9 cellular contexts compared by ENCODE assay signal in genomic region chr2:239265681-239266435, GRCh38.
DNase-seq lines count a peak whose midpoint lies in the region; ATAC-seq, FAIRE-seq and TF ChIP-seq lines count a peak whose summit lies in the region.
"Had no signal": no experiment of that assay in that cellular context is flagged by ENCODE, and none has a peak within 500 bp of the region (broad histone marks: within the 10 kb centered on the region; RNA-seq: fewer than 3 reads in every experiment).

No MANE protein-coding gene starts in this region.

- no peak overlapping the region for H2BK120ac ChIP-seq in H1 (replicated peaks; ENCODE audit: low read depth, low read length)

- peaks cover 26% of the 10 kb centered on the region for H3K79me1 ChIP-seq in H1 (ENCODE audit: low read depth, low read length)

- TF ChIP-seq RAD21 in H1 (IDR thresholded peaks at IDR 0.05 in 1 of 2, conservative IDR thresholded peaks at IDR 0.05 in 1 of 2; ENCODE audit: low read depth in 2 of 2, low read length in 2 of 2) = no peak

- no peak overlapping the region for H3K23ac ChIP-seq in H1 (ENCODE audit: insufficient read length)

- no peak overlapping the region for H3K4me2 ChIP-seq in H1 (ENCODE audit: insufficient read depth in 1 of 2, low read depth in 2 of 2, low read length in 2 of 2)

- no peak overlapping the region for H2AFZ ChIP-seq in H1 (ENCODE audit: low read length)

- POLR2A ChIA-PET in MCF 10A (lab: Yijun Ruan, JAX) = interaction anchor here (1.4 kb wide), 1 partner anchor 9 kb away, joined by 3 read pairs; no protein-coding TSS in a partner anchor
- POLR2A ChIA-PET in H1 (lab: Charles Lee; ENCODE audit: partially characterized antibody) = no interaction called here

- intact Hi-C loops in breast epithelium (cut with DNase I; ENCODE audit: low total_unique reads) = no loop called here
- intact Hi-C loops in MCF 10A (cut with micrococcal nuclease) = loop anchor here (2.0 to 10.0 kb wide), 2 partner anchors 135 to 399 kb away; partner anchors contain the start of gene HDAC4
- intact Hi-C loops in natural killer cell (cut with micrococcal nuclease) = loop anchor here (2.0 to 10.0 kb wide), 7 partner anchors 23 to 359 kb away; no protein-coding TSS in a partner anchor

- H3K27ac Mint-ChIP-seq in MCF 10A (ENCODE audit: low read depth, unreplicated experiment) (no peak overlapping the region), natural killer cell (peak overlapping the region; percentile 99)

- H2BK12ac ChIP-seq in H1 (ENCODE audit: low read depth, low read length) = no peak overlapping the region

- H3K4me1 ChIP-seq in breast epithelium (peaks cover 12 to 32% of the 10 kb centered on the region in 2 donors), H1 (replicated peaks in 1 of 4; ENCODE audit: control insufficient read depth in 3 of 4, insufficient read depth in 4 of 4, low read length in 3 of 4) (peaks cover 0 to 22% (median 13%) of the 10 kb centered on the region in 4 experiments; a peak in 5 of 7 replicates)

- H3K9me3 Mint-ChIP-seq in MCF 10A (ENCODE audit: unreplicated experiment) (no peaks in the 10 kb centered on the region), natural killer cell (no peaks in the 10 kb centered on the region)

- no peak overlapping the region for H3K56ac ChIP-seq in H1 (replicated peaks; ENCODE audit: insufficient read length, low read depth, low read length)

- H4K91ac ChIP-seq in H1 (replicated peaks; ENCODE audit: insufficient read length, low read length) = no peak overlapping the region

- no peak overlapping the region; the same call in 1 of the 2 replicates for H2BK15ac ChIP-seq in H1 (ENCODE audit: low read length)

- TF ChIP-seq CTCF in breast epithelium (IDR thresholded peaks at IDR 0.05) = no peak
- no peak for TF ChIP-seq CTCF in MCF 10A (IDR thresholded peaks at IDR 0.05; ENCODE audit: unreplicated experiment)
- TF ChIP-seq CTCF in H1 (IDR thresholded peaks at IDR 0.05; ENCODE audit: control extremely low read depth in 1 of 3, insufficient read depth in 1 of 3, low read depth in 1 of 3, low read length in 3 of 3) = no peak
- TF ChIP-seq CTCF in natural killer cell (IDR thresholded peaks at IDR 0.05) = no peak

- no peaks in the 10 kb centered on the region for H3K27me3 Mint-ChIP-seq in MCF 10A (ENCODE audit: insufficient read depth, unreplicated experiment)
- H3K27me3 Mint-ChIP-seq in natural killer cell (ENCODE audit: low read depth in 2 of 2) = no peaks in the 10 kb centered on the region

- DNase-seq in breast epithelium (ENCODE audit: low spot score in 2 of 2) (peak in 1 of 2 donors; percentile 15), MCF 10A (ENCODE audit: unreplicated experiment) (no peak), H1 (ENCODE audit: low read depth in 1 of 2, low spot score in 2 of 2) (no peak), natural killer cell (no peak), cerebellar cortex (ENCODE audit: low spot score) (no peak), epidermal melanocyte (ENCODE audit: insufficient read length, low spot score) (no peak), hepatic stellate cell (ENCODE audit: low spot score) (no peak), occipital lobe (lab: John Stamatoyannopoulos, UW) (no peak)
- DNase-seq: nucleus accumbens had no signal

- H3K36me3 ChIP-seq in breast epithelium = no peaks in the 10 kb centered on the region
- H3K36me3 ChIP-seq in H1 (ENCODE audit: control insufficient read depth in 2 of 4, insufficient read depth in 4 of 4, low read length in 3 of 4) = no peaks in the 10 kb centered on the region

- peaks cover 0 to 95% of the 10 kb centered on the region in 2 experiments; a peak in 2 of 4 replicates for H3K79me2 ChIP-seq in H1 (ENCODE audit: control insufficient read depth in 1 of 2, insufficient read depth in 2 of 2, low read length in 2 of 2)

- peak overlapping the region; percentile 13 for H3K18ac ChIP-seq in H1 (ENCODE audit: extremely low read depth, low read length)

- no peak overlapping the region for H3K9ac ChIP-seq in H1 (replicated peaks in 1 of 4; ENCODE audit: extremely low read depth in 1 of 4, low read depth in 3 of 4, low read length in 3 of 4)

- peaks cover 2 to 25% of the 10 kb centered on the region in 2 experiments for H4K20me1 ChIP-seq in H1 (replicated peaks in 1 of 2; ENCODE audit: control insufficient read depth in 1 of 2, insufficient read depth in 2 of 2, low read length in 2 of 2)

- H2BK5ac ChIP-seq in H1 (ENCODE audit: low read depth, low read length) = peak overlapping the region; percentile 81

- BruUV-seq in MCF 10A (replicated peaks; lab: Mats Ljungman, UMichigan) = no TSS peak

- H3K4ac ChIP-seq in H1 (replicated peaks; ENCODE audit: insufficient read length, low read depth, low read length) = peak overlapping the region; percentile 19

- no peak for TF ChIP-seq EP300 in H1 (IDR thresholded peaks at IDR 0.05; ENCODE audit: borderline replicate concordance in 1 of 2, low read depth in 2 of 2, low read length in 2 of 2)

- H2BK20ac ChIP-seq in H1 (ENCODE audit: low read length) = no peak overlapping the region

- FAIRE-seq in H1 (lab: Jason Lieb, UNC) = no peak

- H2AK5ac ChIP-seq in H1 (ENCODE audit: low read depth, low read length) = peak overlapping the region; percentile 90; the same call in 1 of the 2 replicates

- no peak overlapping the region for H3K14ac ChIP-seq in H1 (ENCODE audit: insufficient read length)

- no peak overlapping the region; the same call in 1 of the 2 replicates for H4K8ac ChIP-seq in H1 (ENCODE audit: extremely low read depth, insufficient read depth, low read length)

- 91% methylated on average over 14 of the region's 14 CpGs; no CpG with 5 or more reads in 1 of the 2 experiments for WGBS in H1 (ENCODE audit: extremely low coverage in 1 of 2, insufficient coverage in 1 of 2, insufficient read length in 1 of 2, insufficient replicate concordance in 2 of 2, low coverage in 1 of 2, low lambda C conversion rate in 2 of 2, missing lambda C conversion rate in 1 of 2), 2 experiments

- TF ChIP-seq POLR2A in breast epithelium (IDR thresholded peaks at IDR 0.05) (no peak), H1 (IDR thresholded peaks at IDR 0.05; ENCODE audit: control extremely low read depth in 1 of 2, low read depth in 2 of 2, low read length in 2 of 2) (no peak)

- H3K4me1 Mint-ChIP-seq in MCF 10A (ENCODE audit: insufficient read depth, unreplicated experiment) = peaks cover 40% of the 10 kb centered on the region
- H3K4me1 Mint-ChIP-seq in natural killer cell = peaks cover 77 to 86% of the 10 kb centered on the region in 2 donors

- peak overlapping the region in 1 of 3 donors; percentile 26 for H3K4me3 ChIP-seq in breast epithelium
- no peak overlapping the region for H3K4me3 ChIP-seq in H1 (ENCODE audit: extremely low read depth in 1 of 4, insufficient read depth in 2 of 4, low read depth in 3 of 4, low read length in 4 of 4)

- ATAC-seq in natural killer cell = no peak

- H3K36me3 Mint-ChIP-seq in MCF 10A (ENCODE audit: insufficient read depth, unreplicated experiment) (no peaks in the 10 kb centered on the region), natural killer cell (no peaks in the 10 kb centered on the region)

- CTCF ChIA-PET in MCF 10A (lab: Yijun Ruan, JAX) = interaction anchor here (0.8 kb wide), 1 partner anchor 395 kb away, joined by 3 read pairs; no protein-coding TSS in a partner anchor
- CTCF ChIA-PET in H1 (lab: Charles Lee; ENCODE audit: partially characterized antibody) = interaction anchor here (1.1 to 2.0 kb wide), 3 partner anchors 11 to 38 kb away, joined by 4 to 6 read pairs (median 5); no protein-coding TSS in a partner anchor

- H3K27ac ChIP-seq in breast epithelium (peak overlapping the region; percentile 68 to 74), H1 (ENCODE audit: low read depth, low read length) (no peak overlapping the region)

- H3K27me3 ChIP-seq in breast epithelium (no peaks in the 10 kb centered on the region), H1 (replicated peaks in 1 of 4; ENCODE audit: control insufficient read depth in 3 of 4, extremely low read depth in 1 of 4, insufficient read depth in 3 of 4, low read length in 3 of 4) (no peaks in the 10 kb centered on the region)

- no peaks in the 10 kb centered on the region; the same call in 1 of the 2 replicates for H3K23me2 ChIP-seq in H1 (ENCODE audit: low read depth, low read length)

- H3K4me3 Mint-ChIP-seq in MCF 10A (ENCODE audit: unreplicated experiment) = no peak overlapping the region
- peak overlapping the region; percentile 98 for H3K4me3 Mint-ChIP-seq in natural killer cell

- H4K5ac ChIP-seq in H1 (ENCODE audit: insufficient read length, low read depth, low read length) = no peak overlapping the region

- H3K9me3 ChIP-seq in breast epithelium = no peaks in the 10 kb centered on the region
- H3K9me3 ChIP-seq in H1 (ENCODE audit: insufficient read depth in 2 of 2, low read depth in 1 of 2, low read length in 1 of 2) = no peaks in the 10 kb centered on the region

TF ChIP-seq in H1, 55 proteins besides CTCF, POLR2A, EP300 and RAD21:
- TF ChIP-seq TEAD4 (IDR thresholded peaks at IDR 0.05; ENCODE audit: low read depth, low read length) (no peak), POLR2AphosphoS5 (IDR thresholded peaks at IDR 0.05; ENCODE audit: low read depth, low read length) (no peak), BACH1 (IDR thresholded peaks at IDR 0.05; ENCODE audit: low read length) (no peak), ATF2 (IDR thresholded peaks at IDR 0.05; ENCODE audit: low read length) (no peak), SP2 (IDR thresholded peaks at IDR 0.05; ENCODE audit: low read length) (no peak), YY1 (IDR thresholded peaks at IDR 0.05; ENCODE audit: low read depth, low read length) (no peak), KDM5A (IDR thresholded peaks at IDR 0.05; ENCODE audit: low read length) (no peak), CBX5 (IDR thresholded peaks at IDR 0.05; ENCODE audit: low read depth, low read length) (no peak), TCF12 (IDR thresholded peaks at IDR 0.05; ENCODE audit: low read depth, low read length) (no peak), EZH2 (IDR thresholded peaks at IDR 0.05; ENCODE audit: low read depth, low read length, severe bottlenecking) (no peak), CEBPB (IDR thresholded peaks at IDR 0.05; ENCODE audit: low read depth, low read length) (no peak)
